In the genomic region with DNA sequence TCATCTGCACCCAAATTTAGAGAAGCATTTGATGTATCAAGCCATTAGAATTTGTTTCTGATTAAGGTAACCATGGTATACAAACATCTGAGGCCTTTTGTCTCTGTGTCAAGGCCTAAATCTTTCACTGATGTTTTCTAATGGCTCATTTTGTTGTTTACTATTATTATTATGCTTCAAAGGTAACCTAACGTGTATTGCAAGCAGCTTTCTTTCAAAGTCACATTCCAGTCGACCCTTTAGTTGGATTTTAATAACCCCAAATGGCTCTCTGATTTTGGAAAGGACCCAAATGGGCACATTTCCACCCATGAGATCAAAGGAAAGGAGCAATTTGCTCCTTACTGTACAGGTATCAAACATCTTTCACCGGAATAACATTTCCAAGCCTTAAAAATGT, we compare ENCODE assay signal across 29 cellular contexts. TPM values are rescaled to one million over a fixed set of nuclear protein-coding genes. Genes with fewer than 3 reads are reported as not detected.
"Had no signal": no experiment of that assay in that cellular context is flagged by ENCODE, and none has a peak within 500 bp of the region (broad histone marks: within the 10 kb centered on the region; RNA-seq: fewer than 3 reads in every experiment).

No MANE protein-coding gene starts in this region.

- H3K36me3 ChIP-seq: breast epithelium, cardiac muscle cell, colonic mucosa had no signal

- H3K4me3 ChIP-seq: ascending aorta, breast epithelium, cardiac muscle cell, colonic mucosa had no signal

- H3K9me3 ChIP-seq: ascending aorta, colonic mucosa had no signal

- DNase-seq: activated CD4-positive, alpha-beta memory T cell treated with anti-CD3 and anti-CD28 coated beads for 36 hours; activated CD4-positive, alpha-beta T cell treated with anti-CD3 and anti-CD28 coated beads for 36 hours; activated CD4-positive, alpha-beta T cell treated with anti-CD3 and anti-CD28 coated beads, Interleukin-2, amount 10 ng/mL, durations not matched to agents 24 days and 14 days; activated CD4-positive, CD25-positive, alpha-beta regulatory T cell; activated CD4-positive, CD25-positive, alpha-beta regulatory T cell treated with anti-CD3 and anti-CD28 coated beads, Interleukin-2, amount 50 U/mL, for 72 hours; activated CD8-positive, alpha-beta memory T cell treated with anti-CD3 and anti-CD28 coated beads, Interleukin-2, amount 10 ng/mL, durations not matched to agents 7 days and 5 days; activated CD8-positive, alpha-beta memory T cell treated with anti-CD3 and anti-CD28 coated beads, Interleukin-2, amount 50 U/mL, for 4 hours; activated CD8-positive, alpha-beta T cell treated with anti-CD3 and anti-CD28 coated beads, Interleukin-2, amount 10 ng/mL, durations not matched to agents 7 days and 5 days; activated gamma-delta T cell; activated naive CD4-positive, alpha-beta T cell; activated naive CD4-positive, alpha-beta T cell treated with anti-CD3 and anti-CD28 coated beads, Interleukin-2, amount 10 ng/mL, durations not matched to agents 7 days and 5 days; activated naive CD8-positive, alpha-beta T cell treated with anti-CD3 and anti-CD28 coated beads, Interleukin-2, amount 10 ng/mL, durations not matched to agents 7 days and 5 days; activated T-cell treated with anti-CD3 and anti-CD28 coated beads, Interleukin-2, amount 50 U/mL, for 1 hour; activated T-cell treated with anti-CD3 and anti-CD28 coated beads, Interleukin-2, amount 50 U/mL, for 72 hours; central memory CD4-positive, alpha-beta T cell; cerebellar nuclear complex; colonic mucosa; effector memory CD4-positive, alpha-beta T cell; endodermal cell; foreskin fibroblast; head of caudate nucleus; T-helper 2 cell had no signal

- H3K27me3 ChIP-seq: ascending aorta, breast epithelium, cardiac muscle cell, colonic mucosa had no signal

- ATAC-seq: activated CD4-positive, alpha-beta T cell treated with anti-CD3 and anti-CD28 coated beads for 36 hours; activated CD8-positive, alpha-beta memory T cell treated with anti-CD3 and anti-CD28 coated beads, Interleukin-2, amount 10 ng/mL, durations not matched to agents 7 days and 5 days; activated CD8-positive, alpha-beta T cell treated with anti-CD3 and anti-CD28 coated beads, Interleukin-2, amount 10 ng/mL, durations not matched to agents 7 days and 5 days; activated naive CD4-positive, alpha-beta T cell treated with anti-CD3 and anti-CD28 coated beads, Interleukin-2, amount 50 U/mL, for 72 hours; activated T-cell treated with anti-CD3 and anti-CD28 coated beads, Interleukin-2, amount 50 U/mL, for 72 hours; esophagus mucosa had no signal

- H3K4me1 ChIP-seq: ascending aorta, breast epithelium, colonic mucosa had no signal

- H3K27ac ChIP-seq: breast epithelium, cardiac muscle cell, colonic mucosa had no signal

RNA-seq across cellular contexts. Expression of gene WNT16, which starts 46.7 kb away (rescaled TPM):
- total RNA-seq: activated CD4-positive, alpha-beta memory T cell treated with anti-CD3 and anti-CD28 coated beads for 36 hours; activated CD4-positive, alpha-beta T cell treated with anti-CD3 and anti-CD28 coated beads for 36 hours; activated CD4-positive, alpha-beta T cell treated with anti-CD3 and anti-CD28 coated beads, Interleukin-2, amount 10 ng/mL, durations not matched to agents 24 days and 14 days; activated CD8-positive, alpha-beta memory T cell treated with anti-CD3 and anti-CD28 coated beads, Interleukin-2, amount 10 ng/mL, durations not matched to agents 7 days and 5 days; activated CD8-positive, alpha-beta T cell treated with anti-CD3 and anti-CD28 coated beads, Interleukin-2, amount 10 ng/mL, durations not matched to agents 7 days and 5 days; activated naive CD4-positive, alpha-beta T cell treated with anti-CD3 and anti-CD28 coated beads, Interleukin-2, amount 50 U/mL, for 72 hours; activated naive CD8-positive, alpha-beta T cell treated with anti-CD3 and anti-CD28 coated beads, Interleukin-2, amount 10 ng/mL, durations not matched to agents 7 days and 5 days; activated T-cell treated with anti-CD3 and anti-CD28 coated beads, Interleukin-2, amount 50 U/mL, for 72 hours; ascending aorta; cardiac muscle cell; dermis microvascular lymphatic vessel endothelial cell; epithelial cell of proximal tubule had no signal
- polyA plus RNA-seq: cardiac muscle cell had no signal
